In the genomic region with DNA sequence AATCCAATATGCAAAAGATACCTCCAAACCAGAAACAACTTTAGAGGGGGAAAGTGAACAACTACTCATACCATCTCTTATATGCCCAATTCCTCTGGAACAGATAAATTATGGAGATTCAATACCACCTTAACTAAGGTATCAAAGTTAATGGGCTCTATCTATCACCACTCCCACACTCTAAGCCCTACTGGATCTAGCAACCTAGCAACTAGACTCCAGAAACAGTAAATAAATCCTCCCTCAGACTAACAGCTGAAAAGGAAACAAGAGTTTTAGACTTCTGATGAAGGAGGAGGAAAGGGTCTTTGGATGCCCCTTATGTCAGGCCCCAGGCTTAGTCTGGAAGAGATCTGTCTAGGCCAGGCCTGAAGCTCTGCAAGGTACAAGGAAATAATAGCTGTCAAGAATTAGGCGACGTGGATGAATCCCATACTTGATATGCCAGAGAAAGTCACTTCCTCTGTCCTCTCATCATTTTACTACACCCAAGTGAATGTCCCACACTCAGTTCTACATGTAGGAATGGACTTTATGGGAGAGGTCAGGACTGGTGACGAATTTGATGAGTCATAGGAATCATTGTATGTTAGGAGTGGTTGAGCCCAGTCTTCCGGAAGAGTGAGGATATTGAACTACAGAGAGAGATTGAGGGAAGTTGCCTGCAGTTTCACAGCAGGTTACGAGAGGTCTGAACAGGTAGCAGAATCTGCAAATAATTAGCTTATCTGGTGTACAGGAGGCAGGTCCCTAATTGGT, we compare ENCODE assay signal across 8 cellular contexts.
DNase-seq lines count a peak whose midpoint lies in the region; ATAC-seq, FAIRE-seq and TF ChIP-seq lines count a peak whose summit lies in the region.

No MANE protein-coding gene starts in this region.

- TF ChIP-seq CTCF in D721Med (IDR thresholded peaks at IDR 0.05; ENCODE audit: insufficient read depth, missing control alignments): no peak

- peak; percentile 16 for FAIRE-seq in D721Med (lab: Jason Lieb, UNC)

- ATAC-seq in esophagus mucosa: peak; percentile 98
- ATAC-seq in HG03159 (IDR thresholded peaks at IDR 0.05; ENCODE audit: unreplicated experiment): no peak
- ATAC-seq in GM18858 (IDR thresholded peaks at IDR 0.05; ENCODE audit: unreplicated experiment): no peak
- no peak for ATAC-seq in HG03097 (IDR thresholded peaks at IDR 0.05; ENCODE audit: low FRiP score, unreplicated experiment)

- DNase-seq in D721Med (ENCODE audit: insufficient read length, low spot score): no peak
- DNase-seq in NCI-H526 treated with DMSO at 0.1 percent for 48 hours (lab: John Stamatoyannopoulos, UW): peak; percentile 35
- DNase-seq in non-pigmented ciliary epithelial cell (ENCODE audit: low read depth): peak; percentile 91
- no peak for DNase-seq in GM19240 (ENCODE audit: insufficient read length, low spot score)

Comparison
In these comparisons a context has a peak if more than half of its experiments do, and no peak if none do; other contexts are left out.
1. DNase-seq: peak in NCI-H526 treated with DMSO at 0.1 percent for 48 hours (single experiment) and non-pigmented ciliary epithelial cell (single experiment); none in D721Med (single experiment) and GM19240 (single experiment).